In the genomic region with DNA sequence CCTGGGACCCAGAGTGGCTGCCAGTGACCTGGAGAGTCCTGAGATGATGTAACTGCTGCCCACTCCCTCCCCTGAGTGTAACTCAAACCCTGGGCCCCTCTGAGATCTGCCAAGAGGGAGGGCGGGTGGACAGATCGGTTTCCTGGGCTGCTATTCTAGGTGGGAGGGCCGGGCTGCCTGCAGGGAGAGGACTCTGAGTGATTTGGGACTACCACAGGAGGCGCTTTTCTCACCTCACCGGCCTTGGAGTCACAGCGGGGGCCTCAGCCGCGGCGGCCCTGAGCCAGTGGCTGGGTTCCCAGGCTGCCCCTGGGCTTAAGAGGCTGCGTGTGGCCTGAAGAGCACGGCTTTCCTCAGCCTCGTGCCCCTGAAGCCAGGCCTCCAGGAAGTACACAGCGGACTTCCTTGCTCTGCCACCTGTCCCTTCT, we compare ENCODE assay signal across 9 cellular contexts. TPM values are rescaled to one million over a fixed set of nuclear protein-coding genes. Genes with fewer than 3 reads are reported as not detected.
A peak's percentile ranks its signal among the peaks of the same experiment; 100 is the strongest.
DNase-seq lines count a peak whose midpoint lies in the region; ATAC-seq and TF ChIP-seq lines count a peak whose summit lies in the region.
"Had no signal": no experiment of that assay in that cellular context is flagged by ENCODE, and none has a peak within 500 bp of the region (broad histone marks: within the 10 kb centered on the region; RNA-seq: fewer than 3 reads in every experiment).

No MANE protein-coding gene starts in this region.

- peaks cover 2% of the 10 kb centered on the region for H3K36me3 Mint-ChIP-seq in activated naive CD4-positive, alpha-beta T cell treated with anti-CD3 and anti-CD28 coated beads, Interleukin-2, amount 10 ng/mL, durations not matched to agents 7 days and 5 days
- no peaks in the 10 kb centered on the region for H3K36me3 Mint-ChIP-seq in glutamatergic neuron (ENCODE audit: unreplicated experiment)
- H3K36me3 Mint-ChIP-seq in stimulated activated memory B cell treated with anti-CD40 and anti-IgM and Interleukin-4, amounts not matched to agents 10 μg/mL and 1 μg/mL and 100 μg/mL, for 72 hours = peaks cover 41% of the 10 kb centered on the region

- peaks cover 56% of the 10 kb centered on the region for H3K4me1 Mint-ChIP-seq in activated naive CD4-positive, alpha-beta T cell treated with anti-CD3 and anti-CD28 coated beads, Interleukin-2, amount 10 ng/mL, durations not matched to agents 7 days and 5 days
- peaks cover 27% of the 10 kb centered on the region for H3K4me1 Mint-ChIP-seq in glutamatergic neuron (ENCODE audit: low read depth, unreplicated experiment)
- H3K4me1 Mint-ChIP-seq in stimulated activated memory B cell treated with anti-CD40 and anti-IgM and Interleukin-4, amounts not matched to agents 10 μg/mL and 1 μg/mL and 100 μg/mL, for 72 hours = peaks cover 94% of the 10 kb centered on the region

- POLR2A ChIA-PET in RWPE1 (lab: Yijun Ruan, JAX; ENCODE audit: low non-redundant PET) = interaction anchor here (0.6 kb wide), 1 partner anchor 400 kb away, joined by 3 read pairs; no protein-coding TSS in a partner anchor

- TF ChIP-seq CTCF in RWPE1 (conservative IDR thresholded peaks at IDR 0.05; ENCODE audit: low read depth) (no peak), glutamatergic neuron (IDR thresholded peaks at IDR 0.05; ENCODE audit: partially characterized antibody, unreplicated experiment) (no peak)

- CTCF ChIA-PET in activated naive CD4-positive, alpha-beta T cell treated with anti-CD3 and anti-CD28 coated beads, Interleukin-2, amount 10 ng/mL, durations not matched to agents 7 days and 5 days (lab: Charles Lee) = interaction anchor here (1.2 to 1.5 kb wide), 3 partner anchors 37 to 238 kb away, joined by 4 to 6 read pairs (median 6); no protein-coding TSS in a partner anchor
- CTCF ChIA-PET in RWPE1 (lab: Yijun Ruan, JAX) = no interaction called here

- H3K27ac ChIP-seq in RWPE1 = peak overlapping the region; percentile 93

- DNase-seq in activated naive CD4-positive, alpha-beta T cell treated with anti-CD3 and anti-CD28 coated beads, Interleukin-2, amount 10 ng/mL, durations not matched to agents 7 days and 5 days = no peak
- no peak for DNase-seq in activated naive CD4-positive, alpha-beta T cell treated with Interleukin-2 at 50 U/mL for 16 hours
- DNase-seq in RWPE1 (ENCODE audit: low spot score) (no peak), glutamatergic neuron (peak; percentile 48), NCI-H128 (lab: John Stamatoyannopoulos, UW; ENCODE audit: unreplicated experiment) (no peak)

- H3K27ac Mint-ChIP-seq in activated naive CD4-positive, alpha-beta T cell treated with anti-CD3 and anti-CD28 coated beads, Interleukin-2, amount 10 ng/mL, durations not matched to agents 7 days and 5 days = peak overlapping the region; percentile 82
- H3K27ac Mint-ChIP-seq in glutamatergic neuron (ENCODE audit: unreplicated experiment) = peak overlapping the region; percentile 84
- peak overlapping the region; percentile 90 for H3K27ac Mint-ChIP-seq in stimulated activated memory B cell treated with anti-CD40 and anti-IgM and Interleukin-4, amounts not matched to agents 10 μg/mL and 1 μg/mL and 100 μg/mL, for 72 hours

- H3K9me3 Mint-ChIP-seq in activated naive CD4-positive, alpha-beta T cell treated with anti-CD3 and anti-CD28 coated beads, Interleukin-2, amount 10 ng/mL, durations not matched to agents 7 days and 5 days = no peaks in the 10 kb centered on the region
- H3K9me3 Mint-ChIP-seq in glutamatergic neuron (ENCODE audit: unreplicated experiment) = peaks cover 7% of the 10 kb centered on the region
- no peaks in the 10 kb centered on the region for H3K9me3 Mint-ChIP-seq in stimulated activated memory B cell treated with anti-CD40 and anti-IgM and Interleukin-4, amounts not matched to agents 10 μg/mL and 1 μg/mL and 100 μg/mL, for 72 hours

- H3K27me3 Mint-ChIP-seq in activated naive CD4-positive, alpha-beta T cell treated with anti-CD3 and anti-CD28 coated beads, Interleukin-2, amount 10 ng/mL, durations not matched to agents 7 days and 5 days = no peaks in the 10 kb centered on the region
- H3K27me3 Mint-ChIP-seq in glutamatergic neuron (ENCODE audit: unreplicated experiment) = peaks cover 11% of the 10 kb centered on the region
- no peaks in the 10 kb centered on the region for H3K27me3 Mint-ChIP-seq in stimulated activated memory B cell treated with anti-CD40 and anti-IgM and Interleukin-4, amounts not matched to agents 10 μg/mL and 1 μg/mL and 100 μg/mL, for 72 hours

- no peak for ATAC-seq in stimulated activated memory B cell treated with anti-CD40 and anti-IgM and Interleukin-4, amounts not matched to agents 10 μg/mL and 1 μg/mL and 100 μg/mL, for 72 hours
- ATAC-seq in HG02610 (IDR thresholded peaks at IDR 0.05; ENCODE audit: unreplicated experiment) = no peak
- no peak for ATAC-seq in GM18909 (IDR thresholded peaks at IDR 0.05; ENCODE audit: poor library complexity, unreplicated experiment)
- ATAC-seq: activated CD4-positive, CD25-positive, alpha-beta regulatory T cell treated with anti-CD3 and anti-CD28 coated beads, Interleukin-2, amount 50 U/mL, for 24 hours had no signal

- H3K4me3 Mint-ChIP-seq in activated naive CD4-positive, alpha-beta T cell treated with anti-CD3 and anti-CD28 coated beads, Interleukin-2, amount 10 ng/mL, durations not matched to agents 7 days and 5 days = no peak overlapping the region
- H3K4me3 Mint-ChIP-seq in glutamatergic neuron (ENCODE audit: unreplicated experiment) = no peak overlapping the region
- H3K4me3 Mint-ChIP-seq in stimulated activated memory B cell treated with anti-CD40 and anti-IgM and Interleukin-4, amounts not matched to agents 10 μg/mL and 1 μg/mL and 100 μg/mL, for 72 hours = peak overlapping the region; percentile 73

RNA-seq across cellular contexts. Expression of gene RELT, which starts 11.4 kb away (rescaled TPM):
- total RNA-seq in glutamatergic neuron (ENCODE audit: unreplicated experiment) = 9.2 TPM
